In genomic region chr16:76265434-76266045, GRCh38 we compare ENCODE assay signal across 8 cellular contexts. TPM values are rescaled to one million over a fixed set of nuclear protein-coding genes. Genes with fewer than 3 reads are reported as not detected.
DNase-seq lines count a peak whose midpoint lies in the region; ATAC-seq and TF ChIP-seq lines count a peak whose summit lies in the region.

No MANE protein-coding gene starts in this region.

- H3K9ac ChIP-seq in adipocyte (ENCODE audit: low read length): no peak overlapping the region

- ATAC-seq in GM21825 (IDR thresholded peaks at IDR 0.05; ENCODE audit: unreplicated experiment): peak; percentile 72

- no peaks in the 10 kb centered on the region for H3K36me3 ChIP-seq in adipocyte (ENCODE audit: control insufficient read depth, insufficient read depth, low read length, severe bottlenecking)
- H3K36me3 ChIP-seq in uterus: no peaks in the 10 kb centered on the region

- H3K4me3 Mint-ChIP-seq in activated CD4-positive, alpha-beta T cell treated with anti-CD3 and anti-CD28 coated beads, Interleukin-2, amount 10 ng/mL, durations not matched to agents 24 days and 14 days: no peak overlapping the region

- no peaks in the 10 kb centered on the region for H3K36me3 Mint-ChIP-seq in activated CD4-positive, alpha-beta T cell treated with anti-CD3 and anti-CD28 coated beads, Interleukin-2, amount 10 ng/mL, durations not matched to agents 24 days and 14 days (ENCODE audit: low read depth)

- H3K4me1 ChIP-seq in adipocyte (ENCODE audit: control insufficient read depth, insufficient read depth, low read length) (no peaks in the 10 kb centered on the region), uterus (no peaks in the 10 kb centered on the region)

- H3K27me3 Mint-ChIP-seq in activated CD4-positive, alpha-beta T cell treated with anti-CD3 and anti-CD28 coated beads, Interleukin-2, amount 10 ng/mL, durations not matched to agents 24 days and 14 days: no peaks in the 10 kb centered on the region

- H3K4me3 ChIP-seq in adipocyte (ENCODE audit: low read length) (no peak overlapping the region), uterus (no peak overlapping the region)

- no peaks in the 10 kb centered on the region for H3K4me1 Mint-ChIP-seq in activated CD4-positive, alpha-beta T cell treated with anti-CD3 and anti-CD28 coated beads, Interleukin-2, amount 10 ng/mL, durations not matched to agents 24 days and 14 days

- no peak for TF ChIP-seq POLR2A in uterus (IDR thresholded peaks at IDR 0.05)

- H3K27me3 ChIP-seq in adipocyte (replicated peaks; ENCODE audit: control insufficient read depth, insufficient read depth, low read length): no peaks in the 10 kb centered on the region
- H3K27me3 ChIP-seq in uterus: no peaks in the 10 kb centered on the region

- intact Hi-C loops in activated CD4-positive, alpha-beta T cell treated with anti-CD3 and anti-CD28 coated beads, Interleukin-2, amount 10 ng/mL, durations not matched to agents 24 days and 14 days (cut with micrococcal nuclease): no loop called here
- intact Hi-C loops in uterus (cut with DNase I; ENCODE audit: low total_unique reads): no loop called here

- peaks cover 10% of the 10 kb centered on the region for H3K9me3 ChIP-seq in adipocyte (ENCODE audit: control insufficient read depth, low read length)
- H3K9me3 ChIP-seq in uterus: no peaks in the 10 kb centered on the region

- DNase-seq in activated CD4-positive, alpha-beta T cell treated with anti-CD3 and anti-CD28 coated beads, Interleukin-2, amount 10 ng/mL, durations not matched to agents 24 days and 14 days: peak; percentile 66
- DNase-seq in activated CD4-positive, alpha-beta T cell treated with anti-CD3 and anti-CD28 coated beads, Interleukin-2, amount 50 U/mL, for 1 hour: no peak
- peak; percentile 15 for DNase-seq in adipocyte (ENCODE audit: low read depth)
- DNase-seq in myocyte (ENCODE audit: low read depth): peak; percentile 1
- no peak for DNase-seq in uterus
- DNase-seq in mucosa of gallbladder (ENCODE audit: low spot score): no peak

- no peak overlapping the region for H3K27ac ChIP-seq in uterus

- peak; percentile 76 for TF ChIP-seq CTCF in LNCAP (IDR thresholded peaks at IDR 0.05)
- TF ChIP-seq CTCF in uterus (IDR thresholded peaks at IDR 0.05): no peak

- no peak overlapping the region for H3K27ac Mint-ChIP-seq in activated CD4-positive, alpha-beta T cell treated with anti-CD3 and anti-CD28 coated beads, Interleukin-2, amount 10 ng/mL, durations not matched to agents 24 days and 14 days

- no peaks in the 10 kb centered on the region for H3K9me3 Mint-ChIP-seq in activated CD4-positive, alpha-beta T cell treated with anti-CD3 and anti-CD28 coated beads, Interleukin-2, amount 10 ng/mL, durations not matched to agents 24 days and 14 days

RNA-seq across cellular contexts. Expression of gene CNTNAP4, which starts 11.7 kb away (rescaled TPM):
- total RNA-seq in activated CD4-positive, alpha-beta T cell treated with anti-CD3 and anti-CD28 coated beads, Interleukin-2, amount 10 ng/mL, durations not matched to agents 24 days and 14 days: not detected in 2 replicates
- total RNA-seq in myocyte (1.7 and 2.6 TPM in 2 replicates), uterus (10 to 100 TPM in 1 of 4 donors, not detected in 3; 20.3 TPM), mucosa of gallbladder (not detected)
- polyA plus RNA-seq in myocyte (2012): 0.06 TPM

Comparison
In these comparisons a context has a peak if more than half of its experiments do, and no peak if none do; other contexts are left out.
1. DNase-seq: peak in activated CD4-positive, alpha-beta T cell treated with anti-CD3 and anti-CD28 coated beads, Interleukin-2, amount 10 ng/mL, durations not matched to agents 24 days and 14 days (single experiment), adipocyte (single experiment) and myocyte (single experiment); none in activated CD4-positive, alpha-beta T cell treated with anti-CD3 and anti-CD28 coated beads, Interleukin-2, amount 50 U/mL, for 1 hour (single experiment), uterus (0 of 2) and mucosa of gallbladder (single experiment).